ENCODE assay signal across 19 cellular contexts in genomic region chrX:67673741-67674274, GRCh38.
DNase-seq lines count a peak whose midpoint lies in the region; ATAC-seq, FAIRE-seq and TF ChIP-seq lines count a peak whose summit lies in the region.
"Had no signal": no experiment of that assay in that cellular context is flagged by ENCODE, and none has a peak within 500 bp of the region (broad histone marks: within the 10 kb centered on the region; RNA-seq: fewer than 3 reads in every experiment).

No MANE protein-coding gene starts in this region.

- no peak for TF ChIP-seq CTCF in 22Rv1 (IDR thresholded peaks at IDR 0.05)
- no peak for TF ChIP-seq CTCF in endothelial cell of umbilical vein (IDR thresholded peaks at IDR 0.05; ENCODE audit: extremely low read depth in 1 of 2, insufficient read depth in 1 of 2, low read depth in 1 of 2, low read length in 2 of 2)
- TF ChIP-seq CTCF in fibroblast of pulmonary artery (IDR thresholded peaks at IDR 0.05; ENCODE audit: low read length, missing control alignments) = no peak

- H3K9me1 ChIP-seq in endothelial cell of umbilical vein (replicated peaks; ENCODE audit: control insufficient read depth, extremely low read depth, insufficient read depth, low read length) = no peaks in the 10 kb centered on the region

- no TSS peak for BruUV-seq in endothelial cell of umbilical vein (replicated peaks; lab: Mats Ljungman, UMichigan)

- TF ChIP-seq POLR2A in endothelial cell of umbilical vein (IDR thresholded peaks at IDR 0.05; ENCODE audit: low read depth, low read length) = no peak

- no peaks in the 10 kb centered on the region for H3K9me2 ChIP-seq in Karpas-422 (replicated peaks; ENCODE audit: insufficient read depth, low read length)

- FAIRE-seq in endothelial cell of umbilical vein (lab: Jason Lieb, UNC) = no peak
- FAIRE-seq: D721Med, GM12892, HepG2, HTR-8/SVneo had no signal

- H3K79me2 ChIP-seq in endothelial cell of umbilical vein (ENCODE audit: control insufficient read depth, insufficient read depth, low read length) (no peaks in the 10 kb centered on the region), Karpas-422 (ENCODE audit: low read length) (no peaks in the 10 kb centered on the region)

- no peaks in the 10 kb centered on the region for H4K20me1 ChIP-seq in endothelial cell of umbilical vein (replicated peaks; ENCODE audit: control insufficient read depth, extremely low read depth, insufficient read depth, low read length)
- H4K20me1 ChIP-seq in Karpas-422 (ENCODE audit: insufficient read depth, low read depth, low read length) = no peaks in the 10 kb centered on the region

- H3K4me3 ChIP-seq in endothelial cell of umbilical vein (replicated peaks in 1 of 3; ENCODE audit: insufficient read depth in 1 of 3, low read depth in 1 of 3, low read length in 3 of 3) (no peak overlapping the region), fibroblast of pulmonary artery (replicated peaks; ENCODE audit: low read depth, low read length) (no peak overlapping the region), Karpas-422 (ENCODE audit: low read length) (no peak overlapping the region)

- POLR2A ChIA-PET in endothelial cell of umbilical vein (lab: Charles Lee) = no interaction called here

- ATAC-seq in GM18861 (IDR thresholded peaks at IDR 0.05; ENCODE audit: unreplicated experiment) = no peak
- ATAC-seq: CD8-positive, alpha-beta T cell; HepG2 had no signal

- H2AFZ ChIP-seq in endothelial cell of umbilical vein (ENCODE audit: low read depth, low read length) = no peak overlapping the region
- H2AFZ ChIP-seq in Karpas-422 (ENCODE audit: low read length) = no peak overlapping the region

- H3K9me3 ChIP-seq in endothelial cell of umbilical vein (replicated peaks; ENCODE audit: control insufficient read depth, insufficient read depth, low read length) (no peaks in the 10 kb centered on the region), Karpas-422 (ENCODE audit: low read length) (no peaks in the 10 kb centered on the region)

- no peaks in the 10 kb centered on the region for H3K27me3 ChIP-seq in endothelial cell of umbilical vein (ENCODE audit: control insufficient read depth in 2 of 2, insufficient read depth in 2 of 2, low read length in 2 of 2)
- H3K27me3 ChIP-seq in Karpas-422 (ENCODE audit: low read length) = no peaks in the 10 kb centered on the region

- peak; percentile 20 for DNase-seq in EH (ENCODE audit: low read depth)
- peak; percentile 61 for DNase-seq in endothelial cell of umbilical vein (ENCODE audit: low read depth, low spot score)
- peak; percentile 2 for DNase-seq in fibroblast of pulmonary artery (ENCODE audit: low read depth)
- no peak for DNase-seq in Karpas-422
- DNase-seq in cerebellar cortex (ENCODE audit: low spot score) = no peak
- DNase-seq in activated CD4-positive, alpha-beta T cell treated with anti-CD3 and anti-CD28 coated beads, Interleukin-2, amount 50 U/mL, for 1 hour = no peak
- DNase-seq: CD8-positive, alpha-beta T cell; COR-L47; DMS153; DMS79 treated with DMSO at 0.1 percent for 48 hours; GDM1; HCEC 1CT; HFFc6 had no signal

- H3K36me3 ChIP-seq in endothelial cell of umbilical vein (ENCODE audit: control insufficient read depth in 2 of 2, extremely low read depth in 1 of 2, insufficient read depth in 2 of 2, low read length in 2 of 2) = no peaks in the 10 kb centered on the region
- H3K36me3 ChIP-seq in Karpas-422 (ENCODE audit: insufficient read depth, low read length) = no peaks in the 10 kb centered on the region

- peak overlapping the region; percentile 75 for H3K27ac ChIP-seq in 22Rv1
- no peak overlapping the region for H3K27ac ChIP-seq in endothelial cell of umbilical vein (ENCODE audit: insufficient read depth, low read depth, low read length)
- no peak overlapping the region for H3K27ac ChIP-seq in Karpas-422 (ENCODE audit: low read length)

- intact Hi-C loops in endothelial cell of umbilical vein (cut with micrococcal nuclease) = no loop called here

- dilution Hi-C loops in endothelial cell of umbilical vein (cut with MboI; ENCODE audit: extremely low pct_ligation_motif_present, low sequenced_read_pairs) = no loop called here

- no peaks in the 10 kb centered on the region for H3K4me1 ChIP-seq in endothelial cell of umbilical vein (ENCODE audit: control insufficient read depth, extremely low read depth, insufficient read depth, low read length)
- no peaks in the 10 kb centered on the region for H3K4me1 ChIP-seq in Karpas-422 (ENCODE audit: low read length)

- no peak overlapping the region for H3K4me2 ChIP-seq in endothelial cell of umbilical vein (ENCODE audit: insufficient read depth, low read length)
- no peak overlapping the region for H3K4me2 ChIP-seq in Karpas-422 (ENCODE audit: low read depth, low read length, poor library complexity, severe bottlenecking)

- CTCF ChIA-PET in endothelial cell of umbilical vein (lab: Charles Lee) = no interaction called here

- H3K9ac ChIP-seq in endothelial cell of umbilical vein (replicated peaks; ENCODE audit: extremely low read depth, insufficient read depth, low read length) (no peak overlapping the region), Karpas-422 (ENCODE audit: low read length) (no peak overlapping the region)

TF ChIP-seq in endothelial cell of umbilical vein, 7 proteins besides CTCF, POLR2A, EP300 and RAD21:
- no peak for TF ChIP-seq MYC (IDR thresholded peaks at IDR 0.05; ENCODE audit: low read depth, low read length)
- TF ChIP-seq POLR2AphosphoS5 (IDR thresholded peaks at IDR 0.05; ENCODE audit: insufficient read depth, low read depth, low read length) = no peak
TF ChIP-seq in endothelial cell of umbilical vein: peak in this region for 0.

Comparison
In these comparisons a context has a peak if more than half of its experiments do, and no peak if none do; other contexts are left out.
1. DNase-seq: peak in EH (single experiment), endothelial cell of umbilical vein (single experiment) and fibroblast of pulmonary artery (single experiment); none in Karpas-422 (single experiment), cerebellar cortex (single experiment) and activated CD4-positive, alpha-beta T cell treated with anti-CD3 and anti-CD28 coated beads, Interleukin-2, amount 50 U/mL, for 1 hour (single experiment).